1 cellular context compared by ENCODE assay signal in genomic region chr10:31318854-31319601, GRCh38.
TF ChIP-seq lines count a peak whose summit lies in the region.

Gene ZEB1 (plus strand): TSS chr10:31319216. CDS start chr10:31319235, 19 bp downstream.

TF ChIP-seq in IMR-90, 13 proteins besides CTCF, POLR2A, EP300 and RAD21:
- TF ChIP-seq SMC3 (IDR thresholded peaks at IDR 0.05; ENCODE audit: low read depth, low read length) (peak; percentile 48), CEBPB (IDR thresholded peaks at IDR 0.05; ENCODE audit: low read depth, low read length) (peak; percentile 30; the same call in 1 of the 2 replicates), RCOR1 (IDR thresholded peaks at IDR 0.05; ENCODE audit: insufficient replicate concordance, low read length) (no peak), FOS (IDR thresholded peaks at IDR 0.05; ENCODE audit: low read depth, low read length) (no peak), RFX5 (IDR thresholded peaks at IDR 0.05; ENCODE audit: low read depth, low read length) (no peak), BHLHE40 (IDR thresholded peaks at IDR 0.05; ENCODE audit: low read depth, low read length) (no peak), NFE2L2 (IDR thresholded peaks at IDR 0.05; ENCODE audit: low read depth, low read length) (no peak), MAFK (IDR thresholded peaks at IDR 0.05; ENCODE audit: low read depth, low read length) (no peak), MXI1 (IDR thresholded peaks at IDR 0.05; ENCODE audit: borderline replicate concordance, low read depth, low read length) (no peak; the same call in 1 of the 2 replicates), USF2 (IDR thresholded peaks at IDR 0.05; ENCODE audit: low read depth, low read length) (no peak), CHD1 (IDR thresholded peaks at IDR 0.05; ENCODE audit: low read depth, low read length) (peak; percentile 43; the same call in 1 of the 2 replicates), ELK1 (IDR thresholded peaks at IDR 0.05; ENCODE audit: borderline replicate concordance, low read depth, low read length) (no peak), MAZ (IDR thresholded peaks at IDR 0.05; ENCODE audit: borderline replicate concordance, low read depth, low read length) (peak; percentile 47; the same call in 1 of the 2 replicates)
